Comparison of ENCODE assay signal across 9 cellular contexts in genomic region chr6:33967966-33968724, GRCh38.
DNase-seq lines count a peak whose midpoint lies in the region; ATAC-seq, FAIRE-seq and TF ChIP-seq lines count a peak whose summit lies in the region.
"Had no signal": no experiment of that assay in that cellular context is flagged by ENCODE, and none has a peak within 500 bp of the region (broad histone marks: within the 10 kb centered on the region; RNA-seq: fewer than 3 reads in every experiment).

No MANE protein-coding gene starts in this region.

- H3K9me3 ChIP-seq in right cardiac atrium (ENCODE audit: control insufficient read depth, low read length): no peaks in the 10 kb centered on the region
- H3K9me3 ChIP-seq: thyroid gland had no signal

- no peak for TF ChIP-seq POLR2A in H54 (IDR thresholded peaks at IDR 0.05; ENCODE audit: low read depth, low read length)

- no peaks in the 10 kb centered on the region for H3K4me1 ChIP-seq in right cardiac atrium (ENCODE audit: control insufficient read depth, insufficient read depth, low read length)
- H3K4me1 ChIP-seq: thyroid gland had no signal

- TF ChIP-seq CTCF in D721Med (IDR thresholded peaks at IDR 0.05; ENCODE audit: insufficient read depth, missing control alignments) (peak; percentile 69), HFF-Myc (IDR thresholded peaks at IDR 0.05; ENCODE audit: low read depth, low read length, missing control alignments) (peak; percentile 40), kidney epithelial cell (IDR thresholded peaks at IDR 0.05; ENCODE audit: insufficient read depth, low read length, poor library complexity, severe bottlenecking) (peak; percentile 14), coronary artery (IDR thresholded peaks at IDR 0.05) (no peak)

- H3K36me3 ChIP-seq in kidney epithelial cell (ENCODE audit: control insufficient read depth, insufficient read depth, low read length): no peaks in the 10 kb centered on the region
- H3K36me3 ChIP-seq: thyroid gland had no signal

- ATAC-seq in HG02840 (IDR thresholded peaks at IDR 0.05; ENCODE audit: low FRiP score, unreplicated experiment) (no peak), right cardiac atrium (no peak)

- DNase-seq in D721Med (ENCODE audit: insufficient read length, low spot score) (no peak), HFF-Myc (ENCODE audit: extremely low read depth, low read depth) (no peak), SK-MEL-5 (ENCODE audit: low read depth, low spot score) (peak; percentile 59), kidney epithelial cell (ENCODE audit: low read depth) (no peak), right cardiac atrium (no peak), coronary artery (ENCODE audit: low spot score) (no peak), H54 (ENCODE audit: insufficient read length, low spot score) (no peak)
- DNase-seq: thyroid gland had no signal

- peaks cover 10% of the 10 kb centered on the region for H3K27me3 ChIP-seq in kidney epithelial cell (ENCODE audit: control insufficient read depth, insufficient read depth, low read length)
- H3K27me3 ChIP-seq in right cardiac atrium (ENCODE audit: control insufficient read depth, insufficient read depth): no peaks in the 10 kb centered on the region
- H3K27me3 ChIP-seq: thyroid gland had no signal

- intact Hi-C loops in right cardiac atrium (cut with DNase I): no loop called here

- WGBS in right cardiac atrium: 34% methylated on average over 3 of the region's 3 CpGs

- no peak overlapping the region for H3K27ac ChIP-seq in right cardiac atrium (ENCODE audit: low read length)
- no peak overlapping the region for H3K27ac ChIP-seq in coronary artery
- H3K27ac ChIP-seq: thyroid gland had no signal

- no peak overlapping the region for H3K4me3 ChIP-seq in HFF-Myc (replicated peaks; ENCODE audit: low read depth, low read length)
- H3K4me3 ChIP-seq in kidney epithelial cell (ENCODE audit: low read depth, low read length): no peak overlapping the region
- no peak overlapping the region for H3K4me3 ChIP-seq in right cardiac atrium (ENCODE audit: low read length)
- no peak overlapping the region for H3K4me3 ChIP-seq in coronary artery
- H3K4me3 ChIP-seq: thyroid gland had no signal

- in situ Hi-C loops in SK-MEL-5 (cut with HindIII; ENCODE audit: low pct_unique_long_range_greater_than_20kb, low sequenced_read_pairs): no loop called here

- FAIRE-seq in D721Med (lab: Jason Lieb, UNC): no peak
- no peak for FAIRE-seq in H54 (lab: Jason Lieb, UNC)
